Comparison of ENCODE assay signal across 6 cellular contexts in the genomic region with DNA sequence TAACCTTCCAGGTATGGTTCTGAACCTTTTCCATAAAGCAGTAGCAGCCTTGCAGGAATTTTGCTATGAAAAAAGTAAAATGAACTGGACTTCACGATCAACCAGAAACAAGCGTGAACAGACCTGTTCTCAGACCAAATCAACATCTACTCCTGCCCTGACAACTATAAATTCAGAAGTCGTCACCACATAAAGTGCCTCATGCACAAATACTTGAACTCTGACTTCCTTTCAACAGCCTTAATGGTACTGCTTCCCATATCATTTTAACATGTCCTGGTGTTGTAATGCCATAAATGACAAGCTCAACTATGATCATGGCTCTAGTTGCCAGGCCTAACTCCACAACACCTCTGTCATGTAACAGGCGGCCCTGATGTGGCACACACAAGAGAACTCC.
"Had no signal": no experiment of that assay in that cellular context is flagged by ENCODE, and none has a peak within 500 bp of the region (broad histone marks: within the 10 kb centered on the region; RNA-seq: fewer than 3 reads in every experiment).

No MANE protein-coding gene starts in this region.

- ATAC-seq: GM23338, K562 had no signal

- H3K9me3 Mint-ChIP-seq: GM23338, H9 had no signal

- DNase-seq: H9, HCEC 1CT, IMR-90, KG1 had no signal

- H3K27ac Mint-ChIP-seq: GM23338, H9 had no signal

- H3K4me3 ChIP-seq: GM23338, K562 had no signal

- H3K4me3 Mint-ChIP-seq: GM23338, H9 had no signal
